24 cellular contexts compared by ENCODE assay signal in the genomic region with DNA sequence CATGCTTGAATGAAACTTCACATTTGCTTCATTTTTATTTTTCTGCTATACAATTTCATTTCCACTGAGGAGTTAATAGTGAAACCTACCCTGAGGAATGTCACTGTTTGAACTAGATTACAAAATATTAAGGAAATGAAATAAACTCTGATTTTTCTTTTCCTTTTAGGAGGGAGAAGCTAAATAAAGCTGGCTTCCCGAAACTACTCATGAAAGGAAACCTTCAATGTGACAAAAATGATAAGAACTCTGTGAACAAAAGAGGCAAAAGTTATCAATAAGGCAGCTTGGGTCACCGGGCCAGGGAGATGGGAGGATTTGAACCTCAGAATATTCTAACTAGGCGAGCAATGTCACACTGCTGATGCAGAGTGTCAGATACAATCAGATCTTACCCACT.
DNase-seq lines count a peak whose midpoint lies in the region; ATAC-seq and TF ChIP-seq lines count a peak whose summit lies in the region.
"Had no signal": no experiment of that assay in that cellular context is flagged by ENCODE, and none has a peak within 500 bp of the region (broad histone marks: within the 10 kb centered on the region; RNA-seq: fewer than 3 reads in every experiment).

No MANE protein-coding gene starts in this region.

- BruUV-seq in MCF 10A (replicated peaks; lab: Mats Ljungman, UMichigan), result no TSS peak

- H3K36me3 Mint-ChIP-seq in MCF 10A (ENCODE audit: insufficient read depth, unreplicated experiment) (peaks cover 74% of the 10 kb centered on the region), nephron (ENCODE audit: low read depth) (peaks cover 63% of the 10 kb centered on the region)

- DNase-seq in breast epithelium (ENCODE audit: low spot score in 2 of 2) (no peak), MCF 10A (ENCODE audit: unreplicated experiment) (no peak), dorsolateral prefrontal cortex (no peak), upper lobe of right lung (no peak), NCI-H2171 (lab: John Stamatoyannopoulos, UW) (no peak), NCI-H69 (lab: John Stamatoyannopoulos, UW) (no peak)
- DNase-seq: activated CD4-positive, alpha-beta T cell treated with anti-CD3 and anti-CD28 coated beads, Interleukin-2, amount 50 U/mL, for 1 hour; activated CD8-positive, alpha-beta memory T cell treated with anti-CD3 and anti-CD28 coated beads, Interleukin-2, amount 50 U/mL, for 48 hours; activated gamma-delta T cell treated with Interleukin-2 at 50 U/mL for 16 hours; amygdala; BE2C; endodermal cell; H9; hypothalamus; NCI-H1436 treated with DMSO at 0.1 percent for 48 hours; NCI-H82; OCI-M1; SIG-M5; stimulated activated CD4-positive, alpha-beta T cell treated with anti-CD3 and anti-CD28 coated beads, Interleukin-15, amount 100 ng/mL, for 24 hours; T-helper 1 cell had no signal

- no peak overlapping the region for H3K4me3 ChIP-seq in breast epithelium
- H3K4me3 ChIP-seq in dorsolateral prefrontal cortex, result no peak overlapping the region
- no peak overlapping the region for H3K4me3 ChIP-seq in upper lobe of right lung

- H3K9me3 Mint-ChIP-seq in MCF 10A (ENCODE audit: unreplicated experiment), result peaks cover 8% of the 10 kb centered on the region
- H3K9me3 Mint-ChIP-seq in nephron, result peaks cover 21% of the 10 kb centered on the region

- H3K27me3 Mint-ChIP-seq in MCF 10A (ENCODE audit: insufficient read depth, unreplicated experiment) (no peaks in the 10 kb centered on the region), nephron (ENCODE audit: low read depth) (no peaks in the 10 kb centered on the region)

- ATAC-seq in upper lobe of right lung (no peak), GM19328 (IDR thresholded peaks at IDR 0.05; ENCODE audit: unreplicated experiment) (no peak)

- intact Hi-C loops in breast epithelium (cut with DNase I; ENCODE audit: low total_unique reads) (no loop called here), MCF 10A (cut with micrococcal nuclease) (no loop called here), dorsolateral prefrontal cortex (cut with DNase I) (no loop called here), upper lobe of right lung (cut with DNase I) (no loop called here)

- H3K4me3 Mint-ChIP-seq in MCF 10A (ENCODE audit: unreplicated experiment) (no peak overlapping the region), nephron (no peak overlapping the region)
- H3K4me3 Mint-ChIP-seq: endodermal cell, H9 had no signal

- H3K4me1 ChIP-seq in breast epithelium, result no peaks in the 10 kb centered on the region
- H3K4me1 ChIP-seq in upper lobe of right lung, result peaks cover 17% of the 10 kb centered on the region
- H3K4me1 ChIP-seq: BE2C had no signal

- peaks cover 4 to 20% of the 10 kb centered on the region in 2 donors for H3K9me3 ChIP-seq in breast epithelium
- H3K9me3 ChIP-seq in upper lobe of right lung, result peaks cover 20% of the 10 kb centered on the region
- H3K9me3 ChIP-seq: BE2C had no signal

- TF ChIP-seq CTCF in breast epithelium (IDR thresholded peaks at IDR 0.05) (no peak), MCF 10A (IDR thresholded peaks at IDR 0.05; ENCODE audit: unreplicated experiment) (no peak), dorsolateral prefrontal cortex (IDR thresholded peaks at IDR 0.05 in 54 of 56, conservative IDR thresholded peaks at IDR 0.05 in 2 of 56; ENCODE audit: low read depth in 1 of 56, partially characterized antibody in 56 of 56) (no peak), nephron (IDR thresholded peaks at IDR 0.05; ENCODE audit: unreplicated experiment in 3 of 3) (no peak), upper lobe of right lung (IDR thresholded peaks at IDR 0.05) (no peak)

- no peaks in the 10 kb centered on the region for H3K4me1 Mint-ChIP-seq in MCF 10A (ENCODE audit: insufficient read depth, unreplicated experiment)
- H3K4me1 Mint-ChIP-seq in nephron, result peaks cover 19% of the 10 kb centered on the region
- H3K4me1 Mint-ChIP-seq: endodermal cell, H9 had no signal

- no peak for TF ChIP-seq POLR2A in breast epithelium (IDR thresholded peaks at IDR 0.05)

- H3K36me3 ChIP-seq in breast epithelium, result no peaks in the 10 kb centered on the region
- H3K36me3 ChIP-seq in upper lobe of right lung, result no peaks in the 10 kb centered on the region
- H3K36me3 ChIP-seq: BE2C, neutrophil had no signal

- H3K27me3 ChIP-seq in breast epithelium (no peaks in the 10 kb centered on the region), dorsolateral prefrontal cortex (no peaks in the 10 kb centered on the region), upper lobe of right lung (no peaks in the 10 kb centered on the region)
- H3K27me3 ChIP-seq: BE2C, neutrophil had no signal

- CTCF ChIA-PET in MCF 10A (lab: Yijun Ruan, JAX), result interaction anchor here (0.6 to 1.5 kb wide), 4 partner anchors 10 to 1050 kb away, joined by 3 to 5 read pairs (median 4); no protein-coding TSS in a partner anchor

- H3K27ac ChIP-seq in breast epithelium, result peak overlapping the region; percentile 23 to 81
- peak overlapping the region in 38 of 59 donors; percentile 2 to 71 (median 38) for H3K27ac ChIP-seq in dorsolateral prefrontal cortex
- peak overlapping the region; percentile 56 for H3K27ac ChIP-seq in upper lobe of right lung
- H3K27ac ChIP-seq: 22Rv1, neutrophil had no signal

- POLR2A ChIA-PET in MCF 10A (lab: Yijun Ruan, JAX), result interaction anchor here (1.2 kb wide), 1 partner anchor 9 kb away, joined by 4 read pairs; no protein-coding TSS in a partner anchor

- H3K27ac Mint-ChIP-seq in MCF 10A (ENCODE audit: low read depth, unreplicated experiment) (no peak overlapping the region), nephron (peak overlapping the region; percentile 67 to 96 (median 86))
- H3K27ac Mint-ChIP-seq: endodermal cell, H9 had no signal
